ENCODE assay signal across 19 cellular contexts in genomic region chr5:115553082-115553481, GRCh38. TPM values are rescaled to one million over a fixed set of nuclear protein-coding genes. Genes with fewer than 3 reads are reported as not detected.
DNase-seq lines count a peak whose midpoint lies in the region; ATAC-seq lines count a peak whose summit lies in the region.
"Had no signal": no experiment of that assay in that cellular context is flagged by ENCODE, and none has a peak within 500 bp of the region (broad histone marks: within the 10 kb centered on the region; RNA-seq: fewer than 3 reads in every experiment).

No MANE protein-coding gene starts in this region.

- no peak overlapping the region for H3K4ac ChIP-seq in mesendoderm (ENCODE audit: low read depth, low read length)

- DNase-seq in EL (peak; percentile 36), MG63 (peak; percentile 20), fibroblast of gingiva (ENCODE audit: low read depth) (peak; percentile 39), NCI-H128 (lab: John Stamatoyannopoulos, UW; ENCODE audit: unreplicated experiment) (no peak), mesendoderm (no peak)
- DNase-seq in stimulated activated naive B cell treated with anti-CD40 and anti-IgM and Interleukin-4, amounts not matched to agents 10 μg/mL and 1 μg/mL and 100 μg/mL, for 72 hours, result no peak
- DNase-seq: DMS79 treated with DMSO at 0.1 percent for 48 hours, KG1, NCI-H1436, NCI-H1930, NCI-H345, NCI-H524 treated with DMSO at 0.1 percent for 48 hours, PC-9, SIG-M5 had no signal

- no peak overlapping the region for H3K4me3 Mint-ChIP-seq in stimulated activated naive B cell treated with anti-CD40 and anti-IgM and Interleukin-4, amounts not matched to agents 10 μg/mL and 1 μg/mL and 100 μg/mL, for 72 hours
- H3K4me3 Mint-ChIP-seq: B cell had no signal

- H3K4me3 ChIP-seq in MG63, result no peak overlapping the region
- H3K4me3 ChIP-seq in mesendoderm (ENCODE audit: low read length), result no peak overlapping the region
- H3K4me3 ChIP-seq: HAP-1, PC-9 had no signal

- no peak overlapping the region for H2BK15ac ChIP-seq in mesendoderm (replicated peaks; ENCODE audit: low read depth)

- H3K36me3 ChIP-seq in MG63 (no peaks in the 10 kb centered on the region), mesendoderm (ENCODE audit: control insufficient read depth, insufficient read depth, low read length) (no peaks in the 10 kb centered on the region)
- H3K36me3 ChIP-seq: HAP-1 had no signal

- no peaks in the 10 kb centered on the region for H3K79me2 ChIP-seq in mesendoderm (ENCODE audit: control insufficient read depth, insufficient read depth, low read length)

- no peak overlapping the region for H2BK5ac ChIP-seq in mesendoderm (ENCODE audit: low read length)

- H3K9me3 Mint-ChIP-seq in stimulated activated naive B cell treated with anti-CD40 and anti-IgM and Interleukin-4, amounts not matched to agents 10 μg/mL and 1 μg/mL and 100 μg/mL, for 72 hours, result peaks cover 0 to 3% of the 10 kb centered on the region in 2 donors

- peaks cover 6 to 13% of the 10 kb centered on the region in 2 donors for H3K4me1 Mint-ChIP-seq in stimulated activated naive B cell treated with anti-CD40 and anti-IgM and Interleukin-4, amounts not matched to agents 10 μg/mL and 1 μg/mL and 100 μg/mL, for 72 hours
- H3K4me1 Mint-ChIP-seq: B cell had no signal

- H3K4me1 ChIP-seq in mesendoderm (ENCODE audit: control insufficient read depth, low read depth, low read length), result peaks cover 8% of the 10 kb centered on the region

- no peaks in the 10 kb centered on the region for H3K36me3 Mint-ChIP-seq in stimulated activated naive B cell treated with anti-CD40 and anti-IgM and Interleukin-4, amounts not matched to agents 10 μg/mL and 1 μg/mL and 100 μg/mL, for 72 hours

- H3K27ac ChIP-seq in mesendoderm (ENCODE audit: low read depth, low read length), result no peak overlapping the region
- H3K27ac ChIP-seq: PC-9, RWPE1 had no signal

- H4K8ac ChIP-seq in mesendoderm (ENCODE audit: low read depth, low read length), result no peak overlapping the region

- H2AK5ac ChIP-seq in mesendoderm (ENCODE audit: low read length), result no peak overlapping the region

- peak overlapping the region; percentile 16 for H3K27ac Mint-ChIP-seq in stimulated activated naive B cell treated with anti-CD40 and anti-IgM and Interleukin-4, amounts not matched to agents 10 μg/mL and 1 μg/mL and 100 μg/mL, for 72 hours
- H3K27ac Mint-ChIP-seq: B cell had no signal

- H3K56ac ChIP-seq in mesendoderm (ENCODE audit: low read length), result no peak overlapping the region

- no peak overlapping the region for H3K18ac ChIP-seq in mesendoderm (ENCODE audit: low read length)

- H3K4me2 ChIP-seq in mesendoderm (ENCODE audit: low read length), result no peak overlapping the region
- H3K4me2 ChIP-seq: PC-9 had no signal

- H3K27me3 ChIP-seq in MG63, result no peaks in the 10 kb centered on the region
- H3K27me3 ChIP-seq in mesendoderm (ENCODE audit: insufficient read depth, low read length, poor library complexity), result no peaks in the 10 kb centered on the region

- no peak overlapping the region for H3K23ac ChIP-seq in mesendoderm (ENCODE audit: low read length)

- no peak overlapping the region for H2BK120ac ChIP-seq in mesendoderm (ENCODE audit: low read depth, low read length)

- no peak for ATAC-seq in stimulated activated naive B cell treated with anti-CD40 and anti-IgM and Interleukin-4, amounts not matched to agents 10 μg/mL and 1 μg/mL and 100 μg/mL, for 72 hours (replicated peaks)
- ATAC-seq in HG03520 (IDR thresholded peaks at IDR 0.05; ENCODE audit: unreplicated experiment), result no peak
- ATAC-seq: SK-N-SH treated with all-trans-retinoic acid at 6 μM for 48 hours had no signal

- H3K27me3 Mint-ChIP-seq in stimulated activated naive B cell treated with anti-CD40 and anti-IgM and Interleukin-4, amounts not matched to agents 10 μg/mL and 1 μg/mL and 100 μg/mL, for 72 hours, result peaks cover 13 to 20% of the 10 kb centered on the region in 2 donors
- H3K27me3 Mint-ChIP-seq: B cell had no signal

- H3K79me1 ChIP-seq in mesendoderm (ENCODE audit: low read length), result no peaks in the 10 kb centered on the region

- H3K9me3 ChIP-seq in MG63, result no peaks in the 10 kb centered on the region
- H3K9me3 ChIP-seq: HAP-1 had no signal

- no peak overlapping the region for H4K5ac ChIP-seq in mesendoderm (ENCODE audit: low read length)

- no peak overlapping the region for H3K9ac ChIP-seq in mesendoderm (ENCODE audit: low read length)

- no CpG with 5 or more reads among the region's 4 CpGs for WGBS in mesendoderm (ENCODE audit: extremely low coverage, insufficient coverage, low lambda C conversion rate)

RNA-seq across cellular contexts. Expression of gene FEM1C, which starts 8.5 kb away (rescaled TPM):
- 12.4 and 23.6 TPM in 2 replicates for total RNA-seq in MG63 (2014; rRNA removed; shearing (Covaris generic); ENCODE audit: low replicate concordance)
- 6.2 TPM for polyA plus RNA-seq in mesendoderm (2013, experiment 1 of 2)
- polyA plus RNA-seq in mesendoderm (2013, experiment 2 of 2), result 6.0 TPM

RNA-seq across cellular contexts. Expression of gene TICAM2, which starts 49.2 kb away (rescaled TPM):
- 1.2 and 6.3 TPM in 2 replicates for total RNA-seq in MG63 (2014; rRNA removed; shearing (Covaris generic); ENCODE audit: low replicate concordance)
- polyA plus RNA-seq in mesendoderm (2013, experiment 1 of 2), result 0.04 TPM
- polyA plus RNA-seq in mesendoderm (2013, experiment 2 of 2), result 0.22 TPM

Comparison
In these comparisons a context has a peak if more than half of its experiments do, and no peak if none do; other contexts are left out.
1. DNase-seq: peak in EL (single experiment), MG63 (single experiment) and fibroblast of gingiva (single experiment); none in stimulated activated naive B cell treated with anti-CD40 and anti-IgM and Interleukin-4, amounts not matched to agents 10 μg/mL and 1 μg/mL and 100 μg/mL, for 72 hours (single experiment), NCI-H128 (single experiment) and mesendoderm (single experiment).